36 cellular contexts compared by ENCODE assay signal in genomic region chr12:4324366-4324765, GRCh38. TPM values are rescaled to one million over a fixed set of nuclear protein-coding genes. Genes with fewer than 3 reads are reported as not detected.
"Had no signal": no experiment of that assay in that cellular context is flagged by ENCODE, and none has a peak within 500 bp of the region (broad histone marks: within the 10 kb centered on the region; RNA-seq: fewer than 3 reads in every experiment).

No MANE protein-coding gene starts in this region.

- H3K9ac ChIP-seq: neural progenitor cell, parathyroid adenoma had no signal

- H3K27me3 ChIP-seq: neutrophil, right atrium auricular region, right lobe of liver, stomach, tibial artery, upper lobe of left lung, vagina had no signal

- H3K36me3 ChIP-seq: neural progenitor cell, neutrophil, right atrium auricular region, right lobe of liver, thoracic aorta, upper lobe of left lung, vagina had no signal

- H3K36me3 Mint-ChIP-seq: natural killer cell had no signal

- H3K4me2 ChIP-seq: neural progenitor cell had no signal

- H3K27me3 Mint-ChIP-seq: naive B cell; progenitor cell of endocrine pancreas; stimulated activated naive B cell treated with anti-CD40 and anti-IgM and Interleukin-4, amounts not matched to agents 10 μg/mL and 1 μg/mL and 100 μg/mL, for 72 hours had no signal

- FAIRE-seq: islet of Langerhans had no signal

- ATAC-seq: natural killer cell; right lobe of liver; stimulated activated naive B cell treated with anti-CD40 and anti-IgM and Interleukin-4, amounts not matched to agents 10 μg/mL and 1 μg/mL and 100 μg/mL, for 72 hours; stimulated activated naive CD8-positive, alpha-beta T cell treated with anti-CD3 and anti-CD28 coated beads, Interleukin-15, Interleukin-2, amounts not matched to agents 100 U/mL and 50 U/mL, for 24 hours had no signal

- H3K27ac Mint-ChIP-seq: nephron progenitor cell; neural progenitor cell; progenitor cell of endocrine pancreas; stimulated activated naive B cell treated with anti-CD40 and anti-IgM and Interleukin-4, amounts not matched to agents 10 μg/mL and 1 μg/mL and 100 μg/mL, for 72 hours had no signal

- H3K4me3 Mint-ChIP-seq: immature natural killer cell, mesothelial cell of epicardium, nephron progenitor cell, neural progenitor cell had no signal

- H3K4me3 ChIP-seq: left ventricle myocardium inferior, lung, neural progenitor cell, right atrium auricular region, right lobe of liver, smooth muscle cell, stomach, thoracic aorta, tibial artery, upper lobe of left lung, vagina had no signal

- H3K27ac ChIP-seq: left ventricle myocardium inferior, neural progenitor cell, neutrophil, parathyroid adenoma, right atrium auricular region, right lobe of liver, thoracic aorta, tibial artery, upper lobe of left lung, vagina had no signal

- H3K9me3 Mint-ChIP-seq: immature natural killer cell; mesothelial cell of epicardium; naive B cell; natural killer cell; nephron progenitor cell; neural progenitor cell; stimulated activated naive B cell treated with anti-CD40 and anti-IgM and Interleukin-4, amounts not matched to agents 10 μg/mL and 1 μg/mL and 100 μg/mL, for 72 hours had no signal

- H2AFZ ChIP-seq: neural progenitor cell, parathyroid adenoma had no signal

- H3K79me2 ChIP-seq: parathyroid adenoma had no signal

- H3K9me3 ChIP-seq: left ventricle myocardium inferior, neutrophil, right atrium auricular region, right lobe of liver, stomach, thoracic aorta, tibial artery, upper lobe of left lung, vagina had no signal

- DNase-seq: hypothalamus; immature natural killer cell; left ventricle myocardium inferior; mesendoderm; naive B cell; natural killer cell; nephron progenitor cell; occipital lobe; right lobe of liver; stimulated activated CD4-positive, alpha-beta T cell treated with anti-CD3 and anti-CD28 coated beads, Interleukin-12 subunit alpha, Interleukin-12 subunit beta, amount 100 ng/mL, for 4 hours; stimulated activated CD4-positive, alpha-beta T cell treated with anti-CD3 and anti-CD28 coated beads, Interleukin-15, amount 100 ng/mL, for 24 hours; stimulated activated CD4-positive, alpha-beta T cell treated with anti-CD3 and anti-CD28 coated beads, Interleukin-2, amount 100 ng/mL, for 24 hours; stimulated activated CD4-positive, alpha-beta T cell treated with anti-CD3 and anti-CD28 coated beads, Interleukin-4, amount 100 ng/mL, for 1 hour; stimulated activated naive B cell treated with anti-CD40 and anti-IgM and Interleukin-4, amounts not matched to agents 10 μg/mL and 1 μg/mL and 100 μg/mL, for 72 hours; stimulated activated naive CD8-positive, alpha-beta T cell treated with anti-CD3 and anti-CD28 coated beads, Interleukin-15, Interleukin-2, amounts not matched to agents 100 U/mL and 50 U/mL, for 24 hours; stomach; tibial artery had no signal

RNA-seq across cellular contexts. Expression of gene FGF23, which starts 55.1 kb away (rescaled TPM):
- total RNA-seq: kidney epithelial cell, left ventricle myocardium inferior, lower leg skin, lung, mesothelial cell of epicardium, mononuclear cell, natural killer cell, occipital lobe, osteocyte, pulmonary artery endothelial cell, renal cortical epithelial cell, smooth muscle cell, stomach, thoracic aorta, upper lobe of left lung, urinary bladder, vagina had no signal
- polyA plus RNA-seq: immature natural killer cell, smooth muscle cell, stomach, urinary bladder had no signal
